ENCODE assay signal across 19 cellular contexts in genomic region chr5:176384991-176385390, GRCh38.
"Had no signal": no experiment of that assay in that cellular context is flagged by ENCODE, and none has a peak within 500 bp of the region (broad histone marks: within the 10 kb centered on the region; RNA-seq: fewer than 3 reads in every experiment).

No MANE protein-coding gene starts in this region.

- H3K4me2 ChIP-seq: hepatocyte had no signal

- H3K27ac Mint-ChIP-seq: immature natural killer cell; memory B cell; stimulated activated memory B cell treated with anti-CD40 and anti-IgM and Interleukin-4, amounts not matched to agents 10 μg/mL and 1 μg/mL and 100 μg/mL, for 72 hours; T-helper 2 cell treated with Interferon-gamma antibody and Interleukin-4, amounts not matched to agents 5 μg/mL and 100 μg/mL, for 36 hours had no signal

- FAIRE-seq: pancreas had no signal

- H3K9me3 ChIP-seq: pancreas, right lobe of liver, testis, vagina had no signal

- DNase-seq: activated CD4-positive, alpha-beta T cell treated with anti-CD3 and anti-CD28 coated beads for 1 hour; activated CD4-positive, alpha-beta T cell treated with anti-CD3 and anti-CD28 coated beads, Interleukin-2, amount 50 U/mL, for 1 hour; effector CD8-positive, alpha-beta T cell; foreskin keratinocyte; immature natural killer cell; right lobe of liver; stimulated activated CD4-positive, alpha-beta T cell treated with anti-CD3 and anti-CD28 coated beads, Interleukin-2, amount 100 ng/mL, for 24 hours; testis; trophoblast cell had no signal

- H3K9me3 Mint-ChIP-seq: immature natural killer cell; memory B cell; natural killer cell treated with Interleukin-12 subunit alpha and Interleukin-12 subunit beta and Interleukin-15 and Interleukin-18, amount 100 ng/mL, for 72 hours; stimulated activated memory B cell treated with anti-CD40 and anti-IgM and Interleukin-4, amounts not matched to agents 10 μg/mL and 1 μg/mL and 100 μg/mL, for 72 hours; T-helper 2 cell treated with Interferon-gamma antibody and Interleukin-4, amounts not matched to agents 5 μg/mL and 100 μg/mL, for 36 hours had no signal

- H3K27ac ChIP-seq: foreskin keratinocyte, hepatocyte, pancreas, right lobe of liver, skin epidermis, testis, vagina, VCaP had no signal

- ATAC-seq: foreskin keratinocyte; natural killer cell treated with Interleukin-12 subunit alpha and Interleukin-12 subunit beta and Interleukin-15 and Interleukin-18, amount 100 ng/mL, for 72 hours; pancreas; right lobe of liver; SK-N-SH treated with all-trans-retinoic acid at 6 μM for 48 hours; stimulated activated memory B cell treated with anti-CD40 and anti-IgM and Interleukin-4, amounts not matched to agents 10 μg/mL and 1 μg/mL and 100 μg/mL, for 72 hours had no signal

- H3K27me3 Mint-ChIP-seq: memory B cell; natural killer cell treated with Interleukin-12 subunit alpha and Interleukin-12 subunit beta and Interleukin-15 and Interleukin-18, amount 100 ng/mL, for 72 hours; stimulated activated memory B cell treated with anti-CD40 and anti-IgM and Interleukin-4, amounts not matched to agents 10 μg/mL and 1 μg/mL and 100 μg/mL, for 72 hours had no signal

- H3K4me3 ChIP-seq: hepatocyte, pancreas, right lobe of liver, skin epidermis, testis, vagina had no signal

- H3K4me3 Mint-ChIP-seq: immature natural killer cell; memory B cell; stimulated activated memory B cell treated with anti-CD40 and anti-IgM and Interleukin-4, amounts not matched to agents 10 μg/mL and 1 μg/mL and 100 μg/mL, for 72 hours had no signal

- H3K27me3 ChIP-seq: foreskin keratinocyte, hepatocyte, pancreas, right lobe of liver, testis, vagina had no signal
